ENCODE assay signal across 18 cellular contexts in genomic region chr2:11891028-11891427, GRCh38.
A peak's percentile ranks its signal among the peaks of the same experiment; 100 is the strongest.
DNase-seq lines count a peak whose midpoint lies in the region; ATAC-seq, FAIRE-seq and TF ChIP-seq lines count a peak whose summit lies in the region.
"Had no signal": no experiment of that assay in that cellular context is flagged by ENCODE, and none has a peak within 500 bp of the region (broad histone marks: within the 10 kb centered on the region; RNA-seq: fewer than 3 reads in every experiment).

No MANE protein-coding gene starts in this region.

- H3K36me3 Mint-ChIP-seq in T-helper 2 cell treated with Interferon-gamma antibody and Interleukin-4, amounts not matched to agents 5 μg/mL and 100 μg/mL, for 36 hours (ENCODE audit: low read depth): peaks cover 1% of the 10 kb centered on the region

- no peaks in the 10 kb centered on the region for H3K4me1 ChIP-seq in lung (ENCODE audit: control insufficient read depth in 2 of 2, insufficient read depth in 2 of 2, low read length in 2 of 2)

- no peak overlapping the region for H3K4me3 Mint-ChIP-seq in T-helper 2 cell treated with Interferon-gamma antibody and Interleukin-4, amounts not matched to agents 5 μg/mL and 100 μg/mL, for 36 hours
- H3K4me3 Mint-ChIP-seq: B cell; CD4-positive, alpha-beta T cell; HFFc6 had no signal

- no peak for TF ChIP-seq POLR2A in GM12891 (IDR thresholded peaks at IDR 0.05; ENCODE audit: low read depth, low read length)

- H3K27ac Mint-ChIP-seq in T-helper 2 cell treated with Interferon-gamma antibody and Interleukin-4, amounts not matched to agents 5 μg/mL and 100 μg/mL, for 36 hours: no peak overlapping the region
- H3K27ac Mint-ChIP-seq: B cell; CD4-positive, alpha-beta T cell; HFFc6; IgD-negative memory B cell had no signal

- H3K9me3 ChIP-seq in lung (ENCODE audit: control insufficient read depth in 2 of 2, insufficient read depth in 1 of 2, low read length in 1 of 2): peaks cover 2 to 6% of the 10 kb centered on the region in 2 donors

- H3K36me3 ChIP-seq in lung (ENCODE audit: control insufficient read depth in 2 of 2, insufficient read depth in 2 of 2, low read length in 2 of 2): no peaks in the 10 kb centered on the region

- WGBS in lung, 2 donors: 69 to 77% methylated on average over 5 of the region's 5 CpGs

- no peak overlapping the region for H3K27ac ChIP-seq in coronary artery
- H3K27ac ChIP-seq in lung (ENCODE audit: low read depth in 1 of 2, low read length in 1 of 2): no peak overlapping the region

- TF ChIP-seq CTCF in coronary artery (IDR thresholded peaks at IDR 0.05): no peak
- no peak for TF ChIP-seq CTCF in lung (IDR thresholded peaks at IDR 0.05; ENCODE audit: control extremely low read depth, extremely low read depth)

- no peaks in the 10 kb centered on the region for H3K4me1 Mint-ChIP-seq in T-helper 2 cell treated with Interferon-gamma antibody and Interleukin-4, amounts not matched to agents 5 μg/mL and 100 μg/mL, for 36 hours (ENCODE audit: low read depth)
- H3K4me1 Mint-ChIP-seq: B cell, IgD-negative memory B cell had no signal

- H3K27me3 Mint-ChIP-seq in T-helper 2 cell treated with Interferon-gamma antibody and Interleukin-4, amounts not matched to agents 5 μg/mL and 100 μg/mL, for 36 hours (ENCODE audit: low read depth): no peaks in the 10 kb centered on the region
- H3K27me3 Mint-ChIP-seq: B cell; CD4-positive, alpha-beta T cell had no signal

- H3K4me3 ChIP-seq in coronary artery (no peak overlapping the region), lung (no peak overlapping the region)
- H3K4me3 ChIP-seq: GM12878 had no signal

- FAIRE-seq in GM12891 (lab: Jason Lieb, UNC): peak; percentile 5
- FAIRE-seq: GM12878 had no signal

- peaks cover 17% of the 10 kb centered on the region for H3K9me3 Mint-ChIP-seq in T-helper 2 cell treated with Interferon-gamma antibody and Interleukin-4, amounts not matched to agents 5 μg/mL and 100 μg/mL, for 36 hours

- no peak for DNase-seq in GM12891 (ENCODE audit: insufficient read length, low spot score)
- peak; percentile 64 for DNase-seq in OCI-M1 (lab: John Stamatoyannopoulos, UW)
- DNase-seq in coronary artery (ENCODE audit: low spot score): peak; percentile 5
- DNase-seq in lung (ENCODE audit: low spot score): peak; percentile 25
- DNase-seq in T-helper 2 cell treated with Interferon-gamma antibody and Interleukin-4, amounts not matched to agents 5 μg/mL and 100 μg/mL, for 36 hours (ENCODE audit: low spot score): no peak
- DNase-seq: ACHN; C1 segment of cervical spinal cord; Calu3; CD4-positive, alpha-beta T cell; DMS79; GOT3; HCEC 1CT; HFFc6 had no signal

- ATAC-seq in lung (ENCODE audit: insufficient read depth, low FRiP score) (no peak), HG02571 (IDR thresholded peaks at IDR 0.05; ENCODE audit: unreplicated experiment) (no peak), GM21619 (IDR thresholded peaks at IDR 0.05; ENCODE audit: unreplicated experiment) (no peak)
- ATAC-seq: GM12878 had no signal

- no peaks in the 10 kb centered on the region for H3K27me3 ChIP-seq in lung (ENCODE audit: control insufficient read depth, insufficient read depth)

TF ChIP-seq in GM12891, 5 proteins besides CTCF, POLR2A, EP300 and RAD21:
- no peak for TF ChIP-seq POLR2AphosphoS5 (IDR thresholded peaks at IDR 0.05; ENCODE audit: low read depth, low read length)
- no peak for TF ChIP-seq PAX5 (IDR thresholded peaks at IDR 0.05; ENCODE audit: insufficient read depth, low read length, severe bottlenecking)
- no peak for TF ChIP-seq POU2F2 (IDR thresholded peaks at IDR 0.05; ENCODE audit: low read depth, low read length)
- no peak for TF ChIP-seq TAF1 (IDR thresholded peaks at IDR 0.05; ENCODE audit: low read depth, low read length)
- TF ChIP-seq SPI1 (IDR thresholded peaks at IDR 0.05; ENCODE audit: low read depth, low read length): no peak

Comparison
In these comparisons a context has a peak if more than half of its experiments do, and no peak if none do; other contexts are left out.
1. DNase-seq: peak in OCI-M1 (single experiment), coronary artery (single experiment) and lung (single experiment); none in GM12891 (single experiment) and T-helper 2 cell treated with Interferon-gamma antibody and Interleukin-4, amounts not matched to agents 5 μg/mL and 100 μg/mL, for 36 hours (single experiment).